26 cellular contexts compared by ENCODE assay signal in the genomic region with DNA sequence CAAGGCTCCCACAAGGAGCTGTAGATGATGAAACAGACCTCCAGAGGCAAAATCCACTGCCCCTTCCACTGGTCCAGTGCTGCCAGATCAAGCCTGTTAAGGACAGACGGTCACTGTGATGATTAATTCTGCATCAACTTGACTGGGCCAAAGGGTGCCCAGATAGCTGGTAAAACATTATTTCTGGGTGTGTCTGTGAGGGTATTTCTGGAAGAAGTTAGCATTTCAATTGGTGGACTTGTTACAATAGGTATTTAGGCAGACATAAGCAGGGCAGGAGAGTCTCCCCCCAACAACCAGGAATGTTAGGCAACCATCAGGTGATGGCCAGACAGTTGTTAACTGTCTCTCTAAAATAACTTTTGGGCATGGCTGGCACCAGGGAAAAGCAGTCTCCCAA.
"Had no signal": no experiment of that assay in that cellular context is flagged by ENCODE, and none has a peak within 500 bp of the region (broad histone marks: within the 10 kb centered on the region; RNA-seq: fewer than 3 reads in every experiment).

No MANE protein-coding gene starts in this region.

- H3K27me3 Mint-ChIP-seq: activated CD8-positive, alpha-beta T cell treated with anti-CD3 and anti-CD28 coated beads for 36 hours had no signal

- H3K9me3 ChIP-seq: adrenal gland, ascending aorta, colonic mucosa, gastrocnemius medialis had no signal

- H3K4me1 ChIP-seq: adrenal gland, ascending aorta, breast epithelium, colonic mucosa, foreskin keratinocyte, gastrocnemius medialis had no signal

- DNase-seq: activated CD4-positive, alpha-beta T cell treated with anti-CD3 and anti-CD28 coated beads for 48 hours; activated CD4-positive, alpha-beta T cell treated with anti-CD3 and anti-CD28 coated beads, Interleukin-2, amount 50 U/mL, for 1 hour; activated CD4-positive, alpha-beta T cell treated with anti-CD3 and anti-CD28 coated beads, Interleukin-2, amount 50 U/mL, for 48 hours; activated CD8-positive, alpha-beta memory T cell treated with anti-CD3 and anti-CD28 coated beads for 24 hours; activated CD8-positive, alpha-beta T cell treated with anti-CD3 and anti-CD28 coated beads for 36 hours; activated effector memory CD4-positive, alpha-beta T cell treated with Interleukin-2 at 50 U/mL for 16 hours; activated gamma-delta T cell treated with Interleukin-2 at 50 U/mL for 16 hours; activated naive CD4-positive, alpha-beta T cell treated with anti-CD3 and anti-CD28 coated beads, Interleukin-2, amount 50 U/mL, for 16 hours; activated naive CD4-positive, alpha-beta T cell treated with Interleukin-2 at 50 U/mL for 16 hours; activated T-cell treated with anti-CD3 and anti-CD28 coated beads, Interleukin-2, amount 50 U/mL, for 4 hours; adrenal gland; amygdala; central memory CD4-positive, alpha-beta T cell; cerebellar nuclear complex; effector CD8-positive, alpha-beta T cell; foreskin keratinocyte; gastrocnemius medialis; glutamatergic neuron; T-helper 2 cell had no signal

- H3K27ac ChIP-seq: adrenal gland, ascending aorta, breast epithelium, cardiac muscle cell, colonic mucosa, foreskin keratinocyte, gastrocnemius medialis had no signal

- H3K36me3 ChIP-seq: adrenal gland, ascending aorta, breast epithelium, cardiac muscle cell, colonic mucosa, gastrocnemius medialis had no signal

- H3K27me3 ChIP-seq: adrenal gland, ascending aorta, breast epithelium, cardiac muscle cell, colonic mucosa, gastrocnemius medialis had no signal

- H3K4me1 Mint-ChIP-seq: brain had no signal

- H3K36me3 Mint-ChIP-seq: brain had no signal

- H3K4me3 Mint-ChIP-seq: activated CD8-positive, alpha-beta T cell treated with anti-CD3 and anti-CD28 coated beads for 36 hours; activated naive CD8-positive, alpha-beta T cell; activated T-cell treated with anti-CD3 and anti-CD28 coated beads, Interleukin-2, amount 50 U/mL, for 4 hours; activated T-helper 17 cell treated with anti-CD3 and anti-CD28 coated beads, Interleukin-2, amount 50 U/mL, for 72 hours; brain had no signal

- H3K4me3 ChIP-seq: adrenal gland, ascending aorta, breast epithelium, cardiac muscle cell, colonic mucosa, gastrocnemius medialis had no signal

- H3K27ac Mint-ChIP-seq: activated CD8-positive, alpha-beta T cell treated with anti-CD3 and anti-CD28 coated beads for 36 hours; activated naive CD8-positive, alpha-beta T cell; activated T-helper 17 cell treated with anti-CD3 and anti-CD28 coated beads, Interleukin-2, amount 50 U/mL, for 72 hours; brain had no signal
